Comparison of ENCODE assay signal across 1 cellular context in the genomic region with DNA sequence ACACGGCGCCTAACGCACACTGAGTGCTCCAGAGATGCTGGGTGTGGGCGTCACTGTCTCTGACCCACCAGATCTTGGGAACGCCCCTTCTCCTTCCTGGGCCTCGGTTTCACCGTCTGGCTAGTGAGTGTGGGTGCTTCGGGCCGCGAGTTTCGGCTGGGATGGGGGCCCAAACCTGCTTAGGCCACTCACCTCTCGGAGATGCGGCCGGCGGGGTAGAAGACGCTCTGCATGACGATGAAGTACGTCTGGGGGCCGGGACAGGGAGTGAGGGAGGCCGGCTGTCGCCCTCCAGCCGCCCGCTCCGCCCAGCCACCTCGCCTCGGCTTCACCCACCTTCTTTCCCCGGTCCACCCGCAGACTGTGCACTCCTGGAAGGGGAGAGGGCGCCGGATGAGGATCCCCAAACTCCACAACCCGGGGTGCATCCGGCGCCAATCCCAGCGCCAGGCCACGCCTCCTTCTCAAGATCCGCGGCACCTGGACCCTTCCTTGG.
TF ChIP-seq lines count a peak whose summit lies in the region.

No MANE protein-coding gene starts in this region.

TF ChIP-seq in IMR-90, 13 proteins besides CTCF, POLR2A, EP300 and RAD21:
- TF ChIP-seq, protein P1, sequence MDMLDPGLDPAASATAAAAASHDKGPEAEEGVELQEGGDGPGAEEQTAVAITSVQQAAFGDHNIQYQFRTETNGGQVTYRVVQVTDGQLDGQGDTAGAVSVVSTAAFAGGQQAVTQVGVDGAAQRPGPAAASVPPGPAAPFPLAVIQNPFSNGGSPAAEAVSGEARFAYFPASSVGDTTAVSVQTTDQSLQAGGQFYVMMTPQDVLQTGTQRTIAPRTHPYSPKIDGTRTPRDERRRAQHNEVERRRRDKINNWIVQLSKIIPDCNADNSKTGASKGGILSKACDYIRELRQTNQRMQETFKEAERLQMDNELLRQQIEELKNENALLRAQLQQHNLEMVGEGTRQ (IDR thresholded peaks at IDR 0.05; ENCODE audit: low read depth, low read length): no peak
- 0 out of 2 replicates have a peak, but pooled peaks have one; percentile 3 for TF ChIP-seq MAZ (IDR thresholded peaks at IDR 0.05; ENCODE audit: borderline replicate concordance, low read depth, low read length)
